Comparison of ENCODE assay signal across 1 cellular context in the genomic region with DNA sequence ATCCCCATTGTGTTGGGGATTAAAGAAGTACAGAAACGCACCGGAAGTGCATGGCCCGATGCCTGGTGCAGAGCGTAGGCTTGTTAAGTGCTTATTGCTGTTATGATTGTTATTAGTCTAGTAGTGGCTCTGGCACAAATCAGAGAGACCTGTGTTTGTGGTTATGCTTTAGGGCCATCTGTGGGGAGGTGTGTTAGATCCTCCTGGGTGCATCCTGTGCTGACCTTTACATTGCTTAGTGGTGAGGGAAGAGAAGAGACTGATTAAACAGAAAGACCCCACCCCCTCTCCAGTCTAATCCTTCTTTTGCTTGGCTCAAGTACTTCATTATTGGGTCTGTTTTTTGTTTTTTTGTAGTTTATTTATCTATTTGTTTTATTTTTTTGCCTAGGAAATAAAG.
TF ChIP-seq lines count a peak whose summit lies in the region.

No MANE protein-coding gene starts in this region.

TF ChIP-seq in IMR-90, 13 proteins besides CTCF, POLR2A, EP300 and RAD21 (continued from another document):
- TF ChIP-seq, protein P1, sequence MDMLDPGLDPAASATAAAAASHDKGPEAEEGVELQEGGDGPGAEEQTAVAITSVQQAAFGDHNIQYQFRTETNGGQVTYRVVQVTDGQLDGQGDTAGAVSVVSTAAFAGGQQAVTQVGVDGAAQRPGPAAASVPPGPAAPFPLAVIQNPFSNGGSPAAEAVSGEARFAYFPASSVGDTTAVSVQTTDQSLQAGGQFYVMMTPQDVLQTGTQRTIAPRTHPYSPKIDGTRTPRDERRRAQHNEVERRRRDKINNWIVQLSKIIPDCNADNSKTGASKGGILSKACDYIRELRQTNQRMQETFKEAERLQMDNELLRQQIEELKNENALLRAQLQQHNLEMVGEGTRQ (IDR thresholded peaks at IDR 0.05; ENCODE audit: low read depth, low read length) = no peak
- no peak for TF ChIP-seq CHD1 (IDR thresholded peaks at IDR 0.05; ENCODE audit: low read depth, low read length)
TF ChIP-seq in IMR-90: peak in this region for 0.
